9 cellular contexts compared by ENCODE assay signal in the genomic region with DNA sequence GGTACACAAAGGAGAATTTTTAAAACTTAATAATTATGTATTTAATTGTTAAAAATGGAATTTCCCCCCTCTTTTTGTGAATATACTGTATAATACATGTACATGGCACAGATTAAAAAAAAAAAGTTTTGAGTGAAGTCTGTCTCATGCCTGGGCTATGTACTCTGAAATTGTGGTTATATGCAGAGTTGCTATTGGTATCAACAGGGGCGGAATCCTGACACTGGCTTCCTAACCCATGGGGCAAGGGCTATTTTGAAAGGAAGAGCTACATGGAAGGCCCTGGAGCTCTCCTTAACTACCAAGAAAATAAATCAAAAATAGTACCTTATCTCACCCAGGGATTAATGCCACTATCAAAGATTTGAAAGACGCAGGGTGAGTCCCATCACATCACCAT. TPM values are rescaled to one million over a fixed set of nuclear protein-coding genes. Genes with fewer than 3 reads are reported as not detected.
DNase-seq lines count a peak whose midpoint lies in the region; ATAC-seq and TF ChIP-seq lines count a peak whose summit lies in the region.
"Had no signal": no experiment of that assay in that cellular context is flagged by ENCODE, and none has a peak within 500 bp of the region (broad histone marks: within the 10 kb centered on the region; RNA-seq: fewer than 3 reads in every experiment).

No MANE protein-coding gene starts in this region.

- peak overlapping the region; percentile 86 for H3K4me3 Mint-ChIP-seq in activated T-cell treated with anti-CD3 and anti-CD28 coated beads, Interleukin-2, amount 50 U/mL, for 4 hours
- peak overlapping the region; percentile 76 for H3K4me3 Mint-ChIP-seq in activated CD8-positive, alpha-beta T cell treated with anti-CD3 and anti-CD28 coated beads for 36 hours
- H3K4me3 Mint-ChIP-seq in stimulated activated naive CD8-positive, alpha-beta T cell treated with anti-CD3 and anti-CD28 coated beads, Interleukin-15, amount 100 ng/mL, for 72 hours: peak overlapping the region; percentile 89 to 91

- no peaks in the 10 kb centered on the region for H3K27me3 ChIP-seq in hepatocyte

- H3K4me3 ChIP-seq in hepatocyte: no peak overlapping the region

- H3K9me3 Mint-ChIP-seq in activated T-cell treated with anti-CD3 and anti-CD28 coated beads, Interleukin-2, amount 50 U/mL, for 4 hours: no peaks in the 10 kb centered on the region
- H3K9me3 Mint-ChIP-seq in activated CD8-positive, alpha-beta T cell treated with anti-CD3 and anti-CD28 coated beads for 36 hours: no peaks in the 10 kb centered on the region
- H3K9me3 Mint-ChIP-seq in stimulated activated naive CD8-positive, alpha-beta T cell treated with anti-CD3 and anti-CD28 coated beads, Interleukin-15, amount 100 ng/mL, for 72 hours: no peaks in the 10 kb centered on the region

- no peak for ATAC-seq in activated T-cell treated with anti-CD3 and anti-CD28 coated beads, Interleukin-2, amount 50 U/mL, for 4 hours
- no peak for ATAC-seq in activated CD8-positive, alpha-beta T cell treated with anti-CD3 and anti-CD28 coated beads for 36 hours
- ATAC-seq in stimulated activated naive CD8-positive, alpha-beta T cell treated with anti-CD3 and anti-CD28 coated beads, Interleukin-15, amount 100 ng/mL, for 72 hours: no peak
- no peak for ATAC-seq in HG02759 (IDR thresholded peaks at IDR 0.05; ENCODE audit: unreplicated experiment)

- WGBS in hepatocyte (ENCODE audit: low lambda C conversion rate, missing lambda C conversion rate): 91% methylated on average over 2 of the region's 2 CpGs

- no peak overlapping the region for H3K27ac Mint-ChIP-seq in activated CD8-positive, alpha-beta T cell treated with anti-CD3 and anti-CD28 coated beads for 36 hours
- H3K27ac Mint-ChIP-seq in stimulated activated naive CD8-positive, alpha-beta T cell treated with anti-CD3 and anti-CD28 coated beads, Interleukin-15, amount 100 ng/mL, for 72 hours: peak overlapping the region in 1 of 2 donors; percentile 95

- no peaks in the 10 kb centered on the region for H3K9me3 ChIP-seq in hepatocyte (ENCODE audit: low read depth)

- no peak overlapping the region for H2AFZ ChIP-seq in hepatocyte

- peaks cover 32% of the 10 kb centered on the region for H4K20me1 ChIP-seq in hepatocyte (ENCODE audit: insufficient read depth, poor library complexity, severe bottlenecking)

- no peak for TF ChIP-seq CTCF in activated CD8-positive, alpha-beta T cell treated with anti-CD3 and anti-CD28 coated beads for 36 hours (IDR thresholded peaks at IDR 0.05)
- no peak for TF ChIP-seq CTCF in hepatocyte (IDR thresholded peaks at IDR 0.05; ENCODE audit: poor library complexity)

- peaks cover 42% of the 10 kb centered on the region for H3K79me2 ChIP-seq in hepatocyte

- H3K27me3 Mint-ChIP-seq in activated T-cell treated with anti-CD3 and anti-CD28 coated beads, Interleukin-2, amount 50 U/mL, for 4 hours (ENCODE audit: low read depth): no peaks in the 10 kb centered on the region
- H3K27me3 Mint-ChIP-seq in activated CD8-positive, alpha-beta T cell treated with anti-CD3 and anti-CD28 coated beads for 36 hours: no peaks in the 10 kb centered on the region
- H3K27me3 Mint-ChIP-seq in stimulated activated naive CD8-positive, alpha-beta T cell treated with anti-CD3 and anti-CD28 coated beads, Interleukin-15, amount 100 ng/mL, for 72 hours: no peaks in the 10 kb centered on the region

- peaks cover 30% of the 10 kb centered on the region for H3K4me1 Mint-ChIP-seq in activated T-cell treated with anti-CD3 and anti-CD28 coated beads, Interleukin-2, amount 50 U/mL, for 4 hours (ENCODE audit: low read depth)
- H3K4me1 Mint-ChIP-seq in activated CD8-positive, alpha-beta T cell treated with anti-CD3 and anti-CD28 coated beads for 36 hours (ENCODE audit: low read depth): peaks cover 30% of the 10 kb centered on the region
- peaks cover 29% of the 10 kb centered on the region for H3K4me1 Mint-ChIP-seq in stimulated activated naive CD8-positive, alpha-beta T cell treated with anti-CD3 and anti-CD28 coated beads, Interleukin-15, amount 100 ng/mL, for 72 hours

- DNase-seq in activated T-cell treated with anti-CD3 and anti-CD28 coated beads, Interleukin-2, amount 50 U/mL, for 4 hours: no peak
- DNase-seq in activated T-cell treated with anti-CD3 and anti-CD28 coated beads, Interleukin-2, amount 50 U/mL, for 48 hours: no peak
- no peak for DNase-seq in activated CD8-positive, alpha-beta T cell treated with anti-CD3 and anti-CD28 coated beads for 36 hours
- DNase-seq in hepatocyte (ENCODE audit: low spot score) (no peak), NCI-H526 treated with DMSO at 0.1 percent for 48 hours (lab: John Stamatoyannopoulos, UW) (no peak), NCI-H2107 treated with DMSO at 0.1 percent for 48 hours (lab: John Stamatoyannopoulos, UW; ENCODE audit: unreplicated experiment) (no peak)
- DNase-seq in stimulated activated naive CD8-positive, alpha-beta T cell treated with anti-CD3 and anti-CD28 coated beads, Interleukin-15, amount 100 ng/mL, for 72 hours: no peak
- DNase-seq: T-helper 9 cell had no signal

- POLR2A ChIA-PET in activated CD8-positive, alpha-beta T cell treated with anti-CD3 and anti-CD28 coated beads for 36 hours (lab: Charles Lee): interaction anchor here (0.7 to 0.8 kb wide), 2 partner anchors 38 to 61 kb away, joined by 3 to 5 read pairs; no protein-coding TSS in a partner anchor

- H3K4me1 ChIP-seq in hepatocyte (ENCODE audit: insufficient read depth): peaks cover 25% of the 10 kb centered on the region

- H3K4me2 ChIP-seq in hepatocyte: peak overlapping the region; percentile 74

- no peak overlapping the region for H3K27ac ChIP-seq in hepatocyte

- CTCF ChIA-PET in activated CD8-positive, alpha-beta T cell treated with anti-CD3 and anti-CD28 coated beads for 36 hours (lab: Charles Lee): interaction anchor here (0.7 kb wide), 1 partner anchor 906 kb away, joined by 3 read pairs; no protein-coding TSS in a partner anchor

- intact Hi-C loops in activated CD8-positive, alpha-beta T cell treated with anti-CD3 and anti-CD28 coated beads for 36 hours (cut with micrococcal nuclease): no loop called here

- peaks cover 5% of the 10 kb centered on the region for H3K36me3 ChIP-seq in hepatocyte (replicated peaks; ENCODE audit: insufficient read depth, low read depth)

- no peaks in the 10 kb centered on the region for H3K9me2 ChIP-seq in hepatocyte (replicated peaks; ENCODE audit: insufficient read depth)

- peaks cover 8% of the 10 kb centered on the region for H3K36me3 Mint-ChIP-seq in activated T-cell treated with anti-CD3 and anti-CD28 coated beads, Interleukin-2, amount 50 U/mL, for 4 hours (ENCODE audit: insufficient read depth)
- peaks cover 20% of the 10 kb centered on the region for H3K36me3 Mint-ChIP-seq in activated CD8-positive, alpha-beta T cell treated with anti-CD3 and anti-CD28 coated beads for 36 hours (ENCODE audit: low read depth)

RNA-seq across cellular contexts. Expression of a gene that starts 0.9 kb away (rescaled TPM):
- total RNA-seq in activated T-cell treated with anti-CD3 and anti-CD28 coated beads, Interleukin-2, amount 50 U/mL, for 4 hours: 10 to 100 TPM; 54.7 to 63.7 (median 62.1) TPM
- 10 to 100 TPM; 71.4 to 76.7 TPM for total RNA-seq in activated CD8-positive, alpha-beta T cell treated with anti-CD3 and anti-CD28 coated beads for 36 hours
- 31.4 and 67.6 TPM in 2 replicates for total RNA-seq in hepatocyte
- polyA plus RNA-seq in hepatocyte: 76.1 and 136 TPM in 2 replicates

RNA-seq across cellular contexts. Expression of a gene that starts 36.8 kb away (rescaled TPM):
- 100 to 1,000 TPM; 178 to 208 (median 199) TPM for total RNA-seq in activated T-cell treated with anti-CD3 and anti-CD28 coated beads, Interleukin-2, amount 50 U/mL, for 4 hours
- 100 to 1,000 TPM; 118 to 120 TPM for total RNA-seq in activated CD8-positive, alpha-beta T cell treated with anti-CD3 and anti-CD28 coated beads for 36 hours
- 171 and 187 TPM in 2 replicates for total RNA-seq in hepatocyte
- 512 and 519 TPM in 2 replicates for polyA plus RNA-seq in hepatocyte

RNA-seq across cellular contexts. Expression of a gene that starts 38.5 kb away (rescaled TPM):
- 100 to 1,000 TPM; 203 to 220 (median 207) TPM for total RNA-seq in activated T-cell treated with anti-CD3 and anti-CD28 coated beads, Interleukin-2, amount 50 U/mL, for 4 hours
- 100 to 1,000 TPM; 226 to 228 TPM for total RNA-seq in activated CD8-positive, alpha-beta T cell treated with anti-CD3 and anti-CD28 coated beads for 36 hours
- 45.0 and 65.9 TPM in 2 replicates for total RNA-seq in hepatocyte
- 42.8 and 50.7 TPM in 2 replicates for polyA plus RNA-seq in hepatocyte

RNA-seq across cellular contexts. Expression of a gene that starts 44.7 kb away (rescaled TPM):
- 10 to 100 TPM; 35.5 to 40.5 (median 37.0) TPM for total RNA-seq in activated T-cell treated with anti-CD3 and anti-CD28 coated beads, Interleukin-2, amount 50 U/mL, for 4 hours
- total RNA-seq in activated CD8-positive, alpha-beta T cell treated with anti-CD3 and anti-CD28 coated beads for 36 hours: 10 to 100 TPM; 19.3 to 21.9 TPM
- total RNA-seq in hepatocyte: 28.5 and 29.2 TPM in 2 replicates
- polyA plus RNA-seq in hepatocyte: 60.7 and 67.6 TPM in 2 replicates

RNA-seq across cellular contexts. Expression of a gene that starts 45.6 kb away (rescaled TPM):
- total RNA-seq in activated T-cell treated with anti-CD3 and anti-CD28 coated beads, Interleukin-2, amount 50 U/mL, for 4 hours: 1 to 10 TPM; 8.2 to 9.2 (median 8.7) TPM
- total RNA-seq in activated CD8-positive, alpha-beta T cell treated with anti-CD3 and anti-CD28 coated beads for 36 hours: 1 to 10 TPM; 7.4 to 8.0 TPM
- 3.3 and 3.5 TPM in 2 replicates for total RNA-seq in hepatocyte
- polyA plus RNA-seq in hepatocyte: 2.6 and 3.1 TPM in 2 replicates
